In the genomic region with DNA sequence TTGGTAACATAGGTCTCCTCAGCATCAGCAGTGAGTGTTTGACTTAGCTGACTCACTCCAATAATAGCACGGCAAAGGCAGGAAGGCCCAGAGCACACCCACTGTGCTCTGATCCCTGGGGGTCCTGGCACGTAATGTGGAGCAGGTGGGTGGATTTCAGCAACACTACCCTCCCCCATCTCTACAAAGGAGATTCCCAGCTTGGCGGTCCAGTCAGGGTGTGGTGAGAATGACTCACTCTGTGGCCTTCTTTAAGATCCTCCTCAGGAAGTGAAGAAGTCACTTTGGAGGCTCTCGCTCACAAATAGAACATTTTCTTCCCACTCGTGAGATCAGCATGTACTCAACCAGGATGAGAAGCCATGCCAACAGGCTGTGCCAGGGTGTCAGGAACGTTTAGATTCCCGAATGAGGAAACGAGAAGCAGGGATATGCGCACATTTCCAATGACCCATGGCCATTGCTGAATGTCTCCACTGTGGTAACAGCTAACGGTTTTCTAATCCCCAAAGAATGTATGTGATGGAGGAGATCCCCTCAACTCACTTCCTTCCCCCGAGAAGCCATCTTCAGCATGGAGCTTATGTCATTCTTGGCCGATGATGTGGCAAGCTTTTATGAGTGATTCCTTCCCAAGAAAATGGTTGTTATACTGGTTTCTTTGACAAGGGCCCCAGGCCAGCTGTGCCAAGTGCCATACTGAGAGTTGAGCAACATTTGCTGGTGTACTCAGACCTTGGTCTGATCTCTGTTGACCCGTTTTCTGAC, we compare ENCODE assay signal across 11 cellular contexts.
DNase-seq lines count a peak whose midpoint lies in the region; ATAC-seq and TF ChIP-seq lines count a peak whose summit lies in the region.
"Had no signal": no experiment of that assay in that cellular context is flagged by ENCODE, and none has a peak within 500 bp of the region (broad histone marks: within the 10 kb centered on the region; RNA-seq: fewer than 3 reads in every experiment).

No MANE protein-coding gene starts in this region.

- no peaks in the 10 kb centered on the region for H3K27me3 ChIP-seq in PC-3 (ENCODE audit: low read length)
- H3K27me3 ChIP-seq in osteoblast (ENCODE audit: insufficient read depth, low read length), result no peaks in the 10 kb centered on the region
- H3K27me3 ChIP-seq: pancreas had no signal

- no peaks in the 10 kb centered on the region for H3F3A ChIP-seq in PC-3 (ENCODE audit: low read length, unreplicated experiment)

- no peaks in the 10 kb centered on the region for H4K20me1 ChIP-seq in PC-3 (ENCODE audit: low read length)
- H4K20me1 ChIP-seq in osteoblast (ENCODE audit: insufficient read depth, low read length), result no peaks in the 10 kb centered on the region

- intact Hi-C loops in PC-3 (cut with micrococcal nuclease), result loop anchor here (2.0 kb wide), 1 partner anchor 51 kb away; no protein-coding TSS in a partner anchor

- H3K4me2 ChIP-seq in PC-3 (ENCODE audit: low read length), result peak overlapping the region; percentile 73
- peak overlapping the region; percentile 67 for H3K4me2 ChIP-seq in osteoblast (ENCODE audit: insufficient read depth, low read length)

- POLR2A ChIA-PET in PC-3 (lab: Charles Lee; ENCODE audit: unreplicated experiment), result no interaction called here

- peak overlapping the region; percentile 30; the same call in 1 of the 2 replicates for H3K4me3 ChIP-seq in PC-3 (ENCODE audit: low read length)
- no peak overlapping the region for H3K4me3 ChIP-seq in epithelial cell of proximal tubule (ENCODE audit: low read depth, low read length)
- H3K4me3 ChIP-seq in osteoblast (ENCODE audit: insufficient read depth, low read length), result peak overlapping the region; percentile 3
- H3K4me3 ChIP-seq: pancreas had no signal

- H3K27ac ChIP-seq in PC-3 (ENCODE audit: low read length) (peak overlapping the region; percentile 99), osteoblast (ENCODE audit: low read depth, low read length) (peak overlapping the region; percentile 95)
- H3K27ac ChIP-seq: pancreas had no signal

- TF ChIP-seq CTCF in PC-3 (conservative IDR thresholded peaks at IDR 0.05; ENCODE audit: low read depth, low read length) (no peak), epithelial cell of proximal tubule (conservative IDR thresholded peaks at IDR 0.05; ENCODE audit: low read depth, low read length) (no peak), osteoblast (IDR thresholded peaks at IDR 0.05; ENCODE audit: extremely low read depth, low read depth, low read length) (no peak)

- peak overlapping the region; percentile 76 for H3K9ac ChIP-seq in PC-3 (ENCODE audit: low read length)

- H2AFZ ChIP-seq in PC-3 (ENCODE audit: low read length), result 0 out of 2 replicates have a peak overlapping the region, but pooled peaks have one; percentile 32
- peak overlapping the region; percentile 62 for H2AFZ ChIP-seq in osteoblast (ENCODE audit: low read length)

- H3K36me3 ChIP-seq in PC-3 (ENCODE audit: low read depth, low read length) (no peaks in the 10 kb centered on the region), osteoblast (ENCODE audit: insufficient read depth, low read length) (no peaks in the 10 kb centered on the region)
- H3K36me3 ChIP-seq: pancreas had no signal

- H3K9me2 ChIP-seq in PC-3 (replicated peaks; ENCODE audit: low read length), result no peaks in the 10 kb centered on the region

- H3K79me2 ChIP-seq in PC-3 (ENCODE audit: low read length) (no peaks in the 10 kb centered on the region), osteoblast (ENCODE audit: insufficient read depth, low read length) (no peaks in the 10 kb centered on the region)

- peak; percentile 99 for DNase-seq in EH (ENCODE audit: low read depth)
- DNase-seq in PC-3, result peak; percentile 93
- peak; percentile 19 for DNase-seq in epithelial cell of proximal tubule (ENCODE audit: low read depth)
- DNase-seq in osteoblast (ENCODE audit: insufficient read length, low spot score, missing footprints), result peak; percentile 97
- DNase-seq in cerebellar nuclear complex (lab: John Stamatoyannopoulos, UW), result no peak
- DNase-seq in NCI-H345 treated with DMSO at 0.1 percent for 48 hours (lab: John Stamatoyannopoulos, UW; ENCODE audit: unreplicated experiment), result no peak
- no peak for DNase-seq in NCI-H2029 treated with DMSO at 0.1 percent for 48 hours (lab: John Stamatoyannopoulos, UW)
- DNase-seq: activated CD4-positive, CD25-positive, alpha-beta regulatory T cell; NCI-H446; pancreas had no signal

- peaks cover 28% of the 10 kb centered on the region for H3K4me1 ChIP-seq in PC-3 (ENCODE audit: insufficient read depth, low read length)
- H3K4me1 ChIP-seq in osteoblast (ENCODE audit: insufficient read depth, low read length), result peaks cover 28% of the 10 kb centered on the region
- H3K4me1 ChIP-seq: pancreas had no signal

- CTCF ChIA-PET in PC-3 (lab: Charles Lee), result interaction anchor here (0.5 to 0.7 kb wide), 2 partner anchors 10 to 130 kb away, joined by 3 to 6 read pairs; no protein-coding TSS in a partner anchor

- TSS peak; percentile 93 for BruUV-seq in PC-3 (replicated peaks; lab: Mats Ljungman, UMichigan)

- ATAC-seq in PC-3 (peak; percentile 79), HG03565 (IDR thresholded peaks at IDR 0.05; ENCODE audit: unreplicated experiment) (no peak)

- H3K9me3 ChIP-seq in PC-3 (ENCODE audit: low read length) (no peaks in the 10 kb centered on the region), osteoblast (ENCODE audit: low read depth, low read length) (no peaks in the 10 kb centered on the region)
- H3K9me3 ChIP-seq: pancreas had no signal

Comparison
In these comparisons a context has a peak if more than half of its experiments do, and no peak if none do; other contexts are left out.
1. DNase-seq: peak in EH (single experiment), PC-3 (single experiment), epithelial cell of proximal tubule (single experiment) and osteoblast (single experiment); none in cerebellar nuclear complex (0 of 2), NCI-H345 treated with DMSO at 0.1 percent for 48 hours (single experiment) and NCI-H2029 treated with DMSO at 0.1 percent for 48 hours (single experiment).